Comparison of ENCODE assay signal across 1 cellular context in the genomic region with DNA sequence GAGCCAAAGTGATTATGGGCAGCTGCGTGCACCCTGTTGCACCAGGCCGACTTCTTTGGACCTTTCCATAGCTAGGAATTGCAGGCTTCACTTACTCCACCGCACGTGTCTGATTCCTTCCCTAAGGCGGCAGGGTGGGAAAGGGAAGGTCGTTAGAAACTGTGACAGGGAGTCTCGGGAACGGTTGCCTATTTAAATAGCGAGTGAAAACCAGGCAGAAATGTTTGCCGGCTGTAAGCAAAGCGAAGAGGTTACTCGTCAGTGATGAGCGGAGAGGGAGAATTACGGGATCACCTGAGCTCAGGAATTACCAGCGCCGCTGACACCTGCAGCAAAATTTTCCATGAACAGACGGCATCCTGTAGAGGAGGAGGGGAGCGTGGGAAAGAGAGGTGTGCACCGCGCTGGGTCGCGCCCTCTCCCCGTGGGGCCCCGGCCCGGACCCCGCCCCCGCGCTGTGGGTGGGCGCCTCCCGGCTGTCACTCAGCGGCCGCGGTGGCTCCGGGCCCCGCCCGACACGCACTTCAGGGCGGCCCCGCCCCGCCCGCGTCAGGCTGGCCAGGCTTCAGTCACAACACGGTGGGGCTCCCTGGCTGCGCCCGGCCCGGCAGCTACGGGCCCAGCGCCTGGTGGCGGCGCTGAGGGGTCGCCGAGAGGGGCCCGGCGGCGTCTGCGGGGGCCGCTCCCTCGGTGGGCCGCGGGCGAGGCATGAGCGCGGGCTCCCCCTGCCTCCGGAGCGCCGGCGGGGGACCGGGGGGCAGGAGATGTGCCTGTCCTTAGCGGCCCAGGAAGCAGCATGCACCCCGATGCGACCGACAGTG.
TF ChIP-seq lines count a peak whose summit lies in the region.

Gene SNX25 (plus strand): TSS at position 568 of the 821 bp plus-strand sequence. CDS start 229 bp downstream, at position 797.

TF ChIP-seq in WTC11, 78 proteins besides CTCF, POLR2A, EP300 and RAD21 (continued from another document):
- TF ChIP-seq MYBL2 (CRISPR knock-in tag; IDR thresholded peaks at IDR 0.05) (no peak), SMAD3 (CRISPR knock-in tag; IDR thresholded peaks at IDR 0.05; ENCODE audit: borderline replicate concordance) (no peak), ETV6 (CRISPR knock-in tag; IDR thresholded peaks at IDR 0.05) (no peak)
- TF ChIP-seq, protein P1, sequence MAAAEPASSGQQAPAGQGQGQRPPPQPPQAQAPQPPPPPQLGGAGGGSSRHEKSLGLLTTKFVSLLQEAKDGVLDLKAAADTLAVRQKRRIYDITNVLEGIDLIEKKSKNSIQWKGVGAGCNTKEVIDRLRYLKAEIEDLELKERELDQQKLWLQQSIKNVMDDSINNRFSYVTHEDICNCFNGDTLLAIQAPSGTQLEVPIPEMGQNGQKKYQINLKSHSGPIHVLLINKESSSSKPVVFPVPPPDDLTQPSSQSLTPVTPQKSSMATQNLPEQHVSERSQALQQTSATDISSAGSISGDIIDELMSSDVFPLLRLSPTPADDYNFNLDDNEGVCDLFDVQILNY (CRISPR knock-in tag; IDR thresholded peaks at IDR 0.05): peak; percentile 22; the same call in 1 of the 2 replicates
- TF ChIP-seq, protein P2, sequence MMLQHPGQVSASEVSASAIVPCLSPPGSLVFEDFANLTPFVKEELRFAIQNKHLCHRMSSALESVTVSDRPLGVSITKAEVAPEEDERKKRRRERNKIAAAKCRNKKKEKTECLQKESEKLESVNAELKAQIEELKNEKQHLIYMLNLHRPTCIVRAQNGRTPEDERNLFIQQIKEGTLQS (CRISPR knock-in tag; conservative IDR thresholded peaks at IDR 0.05): no peak
TF ChIP-seq in WTC11: peak in this region for 11.
